In genomic region chr18:28267276-28267675, GRCh38 we compare ENCODE assay signal across 17 cellular contexts.
DNase-seq lines count a peak whose midpoint lies in the region; ATAC-seq, FAIRE-seq and TF ChIP-seq lines count a peak whose summit lies in the region.
"Had no signal": no experiment of that assay in that cellular context is flagged by ENCODE, and none has a peak within 500 bp of the region (broad histone marks: within the 10 kb centered on the region; RNA-seq: fewer than 3 reads in every experiment).

No MANE protein-coding gene starts in this region.

- H3K9me3 Mint-ChIP-seq in astrocyte (ENCODE audit: unreplicated experiment) = no peaks in the 10 kb centered on the region

- no peaks in the 10 kb centered on the region for H3K9me2 ChIP-seq in neural cell (ENCODE audit: insufficient read depth, low read length)

- H2AFZ ChIP-seq in astrocyte (ENCODE audit: low read depth, low read length) (no peak overlapping the region), neural cell (ENCODE audit: low read depth, low read length) (no peak overlapping the region)

- H3K4me1 ChIP-seq in astrocyte (ENCODE audit: insufficient read depth, low read length) = peaks cover 3% of the 10 kb centered on the region
- H3K4me1 ChIP-seq: A549, BE2C had no signal

- no peak overlapping the region for H3K27ac Mint-ChIP-seq in astrocyte (ENCODE audit: unreplicated experiment)
- H3K27ac Mint-ChIP-seq: CD4-positive, alpha-beta memory T cell had no signal

- no peaks in the 10 kb centered on the region for H4K20me1 ChIP-seq in astrocyte (ENCODE audit: insufficient read depth, low read length)
- H4K20me1 ChIP-seq in neural cell (ENCODE audit: insufficient read depth) = no peaks in the 10 kb centered on the region

- no peak overlapping the region for H3K4me3 Mint-ChIP-seq in astrocyte (ENCODE audit: unreplicated experiment)
- H3K4me3 Mint-ChIP-seq: CD4-positive, alpha-beta memory T cell had no signal

- H3K9ac ChIP-seq in astrocyte (ENCODE audit: low read length) (no peak overlapping the region), neural cell (ENCODE audit: low read length) (no peak overlapping the region)

- no peaks in the 10 kb centered on the region for H3K36me3 ChIP-seq in astrocyte (ENCODE audit: insufficient read depth, low read length)
- no peaks in the 10 kb centered on the region for H3K36me3 ChIP-seq in neural cell (ENCODE audit: insufficient read depth, low read length)
- H3K36me3 ChIP-seq: BE2C had no signal

- no peaks in the 10 kb centered on the region for H3K9me3 ChIP-seq in astrocyte (ENCODE audit: insufficient read depth, low read depth, low read length)
- no peaks in the 10 kb centered on the region for H3K9me3 ChIP-seq in neural cell (ENCODE audit: low read length)
- H3K9me3 ChIP-seq: A549, BE2C had no signal

- TF ChIP-seq EP300 in neural cell (conservative IDR thresholded peaks at IDR 0.05; ENCODE audit: poor library complexity, severe bottlenecking) = no peak

- no peaks in the 10 kb centered on the region for H3F3A ChIP-seq in neural cell (ENCODE audit: insufficient read depth, low read length, poor library complexity, severe bottlenecking)

- H3K4me3 ChIP-seq in astrocyte (ENCODE audit: insufficient read depth, low read depth, low read length) (no peak overlapping the region), neural cell (ENCODE audit: low read length) (no peak overlapping the region)
- H3K4me3 ChIP-seq: A549 had no signal

- H3K79me2 ChIP-seq in astrocyte (ENCODE audit: insufficient read depth, low read length) (no peaks in the 10 kb centered on the region), neural cell (replicated peaks; ENCODE audit: insufficient read depth, low read length) (no peaks in the 10 kb centered on the region)

- H3K4me2 ChIP-seq in astrocyte (ENCODE audit: low read length) (no peak overlapping the region), neural cell (ENCODE audit: low read length) (no peak overlapping the region)

- H3K27me3 ChIP-seq in astrocyte (ENCODE audit: insufficient read depth, low read length) = no peaks in the 10 kb centered on the region
- no peaks in the 10 kb centered on the region for H3K27me3 ChIP-seq in neural cell (ENCODE audit: insufficient read depth, low read depth, low read length)
- H3K27me3 ChIP-seq: BE2C had no signal

- H3K27me3 Mint-ChIP-seq in astrocyte (ENCODE audit: low read depth, unreplicated experiment) = no peaks in the 10 kb centered on the region
- H3K27me3 Mint-ChIP-seq: CD4-positive, alpha-beta memory T cell had no signal

- H3K27ac ChIP-seq in astrocyte (ENCODE audit: low read depth, low read length) (no peak overlapping the region), neural cell (ENCODE audit: low read length) (no peak overlapping the region)
- H3K27ac ChIP-seq: A549, C4-2B had no signal

- TF ChIP-seq RAD21 in neural cell (conservative IDR thresholded peaks at IDR 0.05) = no peak

- FAIRE-seq in astrocyte (lab: Jason Lieb, UNC) = no peak
- FAIRE-seq: A549, HepG2, HTR-8/SVneo had no signal

- TF ChIP-seq CTCF in astrocyte (IDR thresholded peaks at IDR 0.05; ENCODE audit: insufficient read depth, low read depth, low read length) = no peak
- no peak for TF ChIP-seq CTCF in neural cell (IDR thresholded peaks at IDR 0.05; ENCODE audit: poor library complexity, severe bottlenecking)

- peaks cover 8% of the 10 kb centered on the region for H3K4me1 Mint-ChIP-seq in astrocyte (ENCODE audit: low read depth, unreplicated experiment)
- H3K4me1 Mint-ChIP-seq: CD4-positive, alpha-beta memory T cell had no signal

- DNase-seq in HCEC 1CT (peak; percentile 20), NCI-H226 (peak; percentile 71), astrocyte (ENCODE audit: low read depth) (peak; percentile 3), 8988T (no peak), mucosa of gallbladder (ENCODE audit: low spot score) (no peak)
- DNase-seq in activated CD8-positive, alpha-beta memory T cell treated with anti-CD3 and anti-CD28 coated beads for 24 hours = no peak
- DNase-seq: BE2C; CD4-positive, alpha-beta memory T cell; DMS79; GF-D8 had no signal

- no peak for ATAC-seq in GM21526 (IDR thresholded peaks at IDR 0.05; ENCODE audit: low FRiP score, unreplicated experiment)
- ATAC-seq: A549, HCT116, HepG2 had no signal

- H3K36me3 Mint-ChIP-seq in astrocyte (ENCODE audit: low read depth, unreplicated experiment) = no peaks in the 10 kb centered on the region
- H3K36me3 Mint-ChIP-seq: CD4-positive, alpha-beta memory T cell had no signal

TF ChIP-seq in neural cell, 6 proteins besides CTCF, POLR2A, EP300 and RAD21:
- TF ChIP-seq EZH2 (IDR thresholded peaks at IDR 0.05; ENCODE audit: borderline replicate concordance, insufficient read depth, low read length, poor library complexity, severe bottlenecking) = no peak
- peak; percentile 30 for TF ChIP-seq POLR2AphosphoS5 (IDR thresholded peaks at IDR 0.05)
- no peak for TF ChIP-seq MXI1 (conservative IDR thresholded peaks at IDR 0.05; ENCODE audit: poor library complexity, severe bottlenecking)
- TF ChIP-seq REST (IDR thresholded peaks at IDR 0.05; ENCODE audit: borderline replicate concordance) = no peak
- no peak for TF ChIP-seq SMC3 (conservative IDR thresholded peaks at IDR 0.05; ENCODE audit: poor library complexity)
- no peak for TF ChIP-seq TAF1 (IDR thresholded peaks at IDR 0.05; ENCODE audit: low read depth)

Comparison
In these comparisons a context has a peak if more than half of its experiments do, and no peak if none do; other contexts are left out.
1. DNase-seq: peak in HCEC 1CT (single experiment), NCI-H226 (single experiment) and astrocyte (single experiment); none in 8988T (single experiment), activated CD8-positive, alpha-beta memory T cell treated with anti-CD3 and anti-CD28 coated beads for 24 hours (single experiment) and mucosa of gallbladder (single experiment).